ENCODE assay signal across 1 cellular context in the genomic region with DNA sequence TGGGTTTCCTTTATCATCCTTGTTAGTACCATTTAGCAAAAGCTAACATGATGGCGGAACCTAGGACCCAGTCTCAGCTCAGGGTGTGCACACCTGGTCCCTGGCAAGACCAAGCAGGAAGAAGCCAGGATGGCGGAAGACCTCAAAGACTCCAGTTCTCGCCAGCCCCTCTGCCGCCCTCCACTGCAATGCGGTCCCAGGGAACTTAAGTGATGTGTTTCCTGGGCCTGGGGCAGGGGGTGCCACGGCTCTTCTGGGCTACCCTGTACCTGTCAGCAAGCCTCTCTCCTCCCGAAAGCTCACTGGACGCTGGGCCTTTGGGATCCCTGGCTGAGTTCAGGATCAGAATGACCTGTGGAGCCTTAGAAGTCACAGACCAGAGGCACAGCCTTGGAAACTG.
TF ChIP-seq lines count a peak whose summit lies in the region.

No MANE protein-coding gene starts in this region.

TF ChIP-seq in H1, 55 proteins besides CTCF, POLR2A, EP300 and RAD21 (continued from another document):
- TF ChIP-seq SP4 (IDR thresholded peaks at IDR 0.05; ENCODE audit: low read length) (no peak), FOSL1 (IDR thresholded peaks at IDR 0.05; ENCODE audit: insufficient read depth, low read depth, low read length) (no peak), PHF8 (conservative IDR thresholded peaks at IDR 0.05; ENCODE audit: low read depth, low read length) (no peak), TBP (IDR thresholded peaks at IDR 0.05; ENCODE audit: low read depth, low read length) (no peak), HDAC6 (IDR thresholded peaks at IDR 0.05; ENCODE audit: low read depth, low read length) (no peak), POU5F1 (IDR thresholded peaks at IDR 0.05; ENCODE audit: low read depth, low read length) (no peak), NRF1 (IDR thresholded peaks at IDR 0.05; ENCODE audit: low read depth, low read length) (no peak)
